In the genomic region with DNA sequence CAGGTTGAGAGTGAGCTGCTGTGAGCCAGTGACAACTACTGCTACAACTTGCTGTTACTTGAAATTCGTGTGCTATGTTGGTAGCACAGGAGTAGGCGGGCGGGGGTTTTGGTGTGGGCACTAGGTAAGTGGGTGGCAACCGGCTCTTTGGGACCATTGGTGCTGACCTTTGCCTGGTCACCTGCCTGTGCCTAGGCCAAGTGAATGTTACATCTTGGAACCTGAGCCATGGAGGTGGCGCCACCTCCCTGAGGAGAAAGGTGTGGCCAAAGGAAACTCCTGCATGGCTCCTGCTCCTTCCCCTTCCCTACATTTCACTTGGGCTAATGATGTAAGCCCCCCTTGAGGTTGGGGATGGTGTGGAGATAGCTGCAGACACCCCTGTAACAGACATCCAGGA, we compare ENCODE assay signal across 1 cellular context.
TF ChIP-seq lines count a peak whose summit lies in the region.

No MANE protein-coding gene starts in this region.

TF ChIP-seq in WTC11, 78 proteins besides CTCF, POLR2A, EP300 and RAD21:
- no peak for TF ChIP-seq HMGA2 (CRISPR knock-in tag; IDR thresholded peaks at IDR 0.05)
- TF ChIP-seq RELA (CRISPR knock-in tag; IDR thresholded peaks at IDR 0.05; ENCODE audit: borderline replicate concordance), result no peak
- no peak for TF ChIP-seq TCF7 (CRISPR knock-in tag; IDR thresholded peaks at IDR 0.05; ENCODE audit: low read depth)
- TF ChIP-seq MAX (CRISPR knock-in tag; IDR thresholded peaks at IDR 0.05), result no peak
